In genomic region chr13:114128348-114128623, GRCh38 we compare ENCODE assay signal across 1 cellular context.
TF ChIP-seq lines count a peak whose summit lies in the region.

No MANE protein-coding gene starts in this region.

TF ChIP-seq in endothelial cell of umbilical vein, 7 proteins besides CTCF, POLR2A, EP300 and RAD21:
- TF ChIP-seq JUN (IDR thresholded peaks at IDR 0.05; ENCODE audit: borderline replicate concordance, insufficient read depth, insufficient read length, low read depth) (no peak), FOS (IDR thresholded peaks at IDR 0.05; ENCODE audit: borderline replicate concordance, insufficient read depth, low read length) (no peak), POLR2AphosphoS5 (IDR thresholded peaks at IDR 0.05; ENCODE audit: insufficient read depth, low read depth, low read length) (no peak)
